12 cellular contexts compared by ENCODE assay signal in the genomic region with DNA sequence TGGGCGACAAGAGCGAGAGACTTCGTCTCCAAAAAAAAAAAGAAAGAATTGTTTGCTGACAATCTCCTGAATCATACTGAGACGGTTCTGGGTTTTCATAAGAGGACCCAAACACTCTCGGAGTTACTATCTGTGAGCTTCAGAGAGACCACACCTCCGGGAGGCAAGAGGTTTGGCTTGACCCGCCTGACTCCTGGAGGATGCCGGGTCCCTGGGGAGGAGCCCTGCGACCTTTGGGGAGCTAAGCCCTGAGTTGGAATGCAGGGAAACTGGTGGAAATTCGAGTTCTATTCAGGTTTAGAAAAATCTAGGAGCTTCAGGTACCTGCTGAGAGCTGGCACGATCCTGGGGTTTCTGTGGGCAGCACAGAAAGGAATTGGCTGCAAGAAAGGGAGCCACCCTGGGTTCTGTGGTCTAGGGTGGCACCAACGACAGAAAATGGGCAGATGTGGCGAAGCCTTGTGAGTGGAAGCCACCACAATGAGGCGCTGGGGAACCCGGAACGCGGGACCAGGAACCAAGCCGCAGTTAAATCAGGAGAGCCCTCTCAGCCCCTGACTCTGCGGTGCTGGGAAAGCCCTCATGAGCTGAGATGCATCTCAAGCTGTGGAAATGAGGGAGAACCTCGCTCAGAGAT. TPM values are rescaled to one million over a fixed set of nuclear protein-coding genes. Genes with fewer than 3 reads are reported as not detected.
DNase-seq lines count a peak whose midpoint lies in the region; ATAC-seq, FAIRE-seq and TF ChIP-seq lines count a peak whose summit lies in the region.
"Had no signal": no experiment of that assay in that cellular context is flagged by ENCODE, and none has a peak within 500 bp of the region (broad histone marks: within the 10 kb centered on the region; RNA-seq: fewer than 3 reads in every experiment).

No MANE protein-coding gene starts in this region.

- TF ChIP-seq CTCF in HepG2 (CRISPR knock-in tag; IDR thresholded peaks at IDR 0.05): peak; percentile 19; the same call in 1 of the 2 replicates
- TF ChIP-seq CTCF in right lobe of liver (IDR thresholded peaks at IDR 0.05): no peak
- no peak for TF ChIP-seq CTCF in PC-3 (conservative IDR thresholded peaks at IDR 0.05; ENCODE audit: low read depth, low read length)
- peak in 2 of 3 experiments; percentile 20 to 28; a peak in 1 of 4 replicates for TF ChIP-seq CTCF in H1 (IDR thresholded peaks at IDR 0.05; ENCODE audit: control extremely low read depth in 1 of 3, insufficient read depth in 1 of 3, low read depth in 1 of 3, low read length in 3 of 3)

- TF ChIP-seq EP300 in HepG2 (IDR thresholded peaks at IDR 0.05; ENCODE audit: low read depth in 2 of 2, low read length in 2 of 2) (no peak), HepG2 (CRISPR knock-in tag; IDR thresholded peaks at IDR 0.05; ENCODE audit: borderline replicate concordance) (no peak), H1 (IDR thresholded peaks at IDR 0.05; ENCODE audit: borderline replicate concordance in 1 of 2, low read depth in 2 of 2, low read length in 2 of 2) (no peak)

- H3K18ac ChIP-seq in H1 (ENCODE audit: extremely low read depth, low read length): no peak overlapping the region

- TF ChIP-seq POLR2A in HepG2 (IDR thresholded peaks at IDR 0.05; ENCODE audit: insufficient read depth in 1 of 2, low read depth in 2 of 2, low read length in 2 of 2) (no peak), right lobe of liver (IDR thresholded peaks at IDR 0.05) (no peak), H1 (IDR thresholded peaks at IDR 0.05; ENCODE audit: control extremely low read depth in 1 of 2, low read depth in 2 of 2, low read length in 2 of 2) (no peak)

- H4K91ac ChIP-seq in H1 (replicated peaks; ENCODE audit: insufficient read length, low read length): no peak overlapping the region

- CTCF ChIA-PET in HepG2 (lab: Yijun Ruan, JAX; ENCODE audit: low intra/inter-chr PET ratio, low total read pairs) (interaction anchor here (1.6 kb wide), 1 partner anchor 21 kb away, joined by 22 read pairs; a partner anchor contains a TSS), PC-3 (lab: Charles Lee) (interaction anchor here (0.7 kb wide), 1 partner anchor 8 kb away, joined by 3 read pairs; no protein-coding TSS in a partner anchor), H1 (lab: Charles Lee; ENCODE audit: partially characterized antibody) (interaction anchor here (0.6 to 10.9 kb wide), 21 partner anchors 9 to 292 kb away, joined by 3 to 159 read pairs (median 4); a partner anchor contains a TSS)

- TF ChIP-seq RAD21 in HepG2 (CRISPR knock-in tag; IDR thresholded peaks at IDR 0.05) (no peak), H1 (IDR thresholded peaks at IDR 0.05 in 1 of 2, conservative IDR thresholded peaks at IDR 0.05 in 1 of 2; ENCODE audit: low read depth in 2 of 2, low read length in 2 of 2) (peak; percentile 19 to 40)

- H3K4ac ChIP-seq in H1 (replicated peaks; ENCODE audit: insufficient read length, low read depth, low read length): no peak overlapping the region

- intact Hi-C loops in HepG2 (cut with micrococcal nuclease; ENCODE audit: unreplicated experiment) (loop anchor here (2.0 to 5.0 kb wide), 2 partner anchors 383 to 629 kb away; no protein-coding TSS in a partner anchor), right lobe of liver (cut with DNase I) (no loop called here), PC-3 (cut with micrococcal nuclease) (no loop called here), aorta (cut with DNase I) (loop anchor here (2.0 to 10.0 kb wide), 2 partner anchors 21 to 181 kb away; a partner anchor contains a TSS)

- ATAC-seq in HepG2 (no peak), right lobe of liver (no peak), PC-3 (no peak), HG03442 (IDR thresholded peaks at IDR 0.05; ENCODE audit: unreplicated experiment) (no peak), aorta (ENCODE audit: low FRiP score) (no peak), HG02571 (IDR thresholded peaks at IDR 0.05; ENCODE audit: unreplicated experiment) (no peak)

- H2BK20ac ChIP-seq in H1 (ENCODE audit: low read length): no peak overlapping the region

- no peak overlapping the region for H2BK120ac ChIP-seq in H1 (replicated peaks; ENCODE audit: low read depth, low read length)

- no peak overlapping the region for H3K9ac ChIP-seq in HepG2 (ENCODE audit: insufficient read depth, low read depth, low read length)
- no peak overlapping the region for H3K9ac ChIP-seq in PC-3 (ENCODE audit: low read length)
- no peak overlapping the region for H3K9ac ChIP-seq in H1 (replicated peaks in 1 of 4; ENCODE audit: extremely low read depth in 1 of 4, low read depth in 3 of 4, low read length in 3 of 4)

- H3K56ac ChIP-seq in H1 (replicated peaks; ENCODE audit: insufficient read length, low read depth, low read length): no peak overlapping the region

- in situ Hi-C loops in HepG2 (cut with HindIII; ENCODE audit: extremely low pct_ligation_motif_present, low pct_unique_long_range_greater_than_20kb): loop anchor here (25.0 kb wide), 1 partner anchor 637 kb away; no protein-coding TSS in a partner anchor

- H3K9me2 ChIP-seq in PC-3 (replicated peaks; ENCODE audit: low read length): no peaks in the 10 kb centered on the region

- DNase-seq in HepG2 (ENCODE audit: low spot score): no peak
- DNase-seq in right lobe of liver: no peak
- no peak for DNase-seq in PC-3
- peak in 1 of 2 experiments; percentile 60 for DNase-seq in H1 (ENCODE audit: low read depth in 1 of 2, low spot score in 2 of 2)
- no peak for DNase-seq in aorta
- DNase-seq in NCI-H446 treated with DMSO at 0.1 percent for 48 hours (lab: John Stamatoyannopoulos, UW): no peak
- DNase-seq: kidney glomerular epithelial cell had no signal

- H3K36me3 ChIP-seq in HepG2 (replicated peaks in 1 of 2; ENCODE audit: control insufficient read depth in 1 of 2, insufficient read depth in 2 of 2, low read length in 2 of 2) (no peaks in the 10 kb centered on the region), right lobe of liver (no peaks in the 10 kb centered on the region), PC-3 (ENCODE audit: low read depth, low read length) (no peaks in the 10 kb centered on the region), H1 (ENCODE audit: control insufficient read depth in 2 of 4, insufficient read depth in 4 of 4, low read length in 3 of 4) (no peaks in the 10 kb centered on the region), aorta (ENCODE audit: control insufficient read depth in 1 of 2, insufficient read depth in 2 of 2, low read length in 1 of 2) (no peaks in the 10 kb centered on the region)
- H3K36me3 ChIP-seq: BE2C had no signal

- no peak overlapping the region for H3K4me3 ChIP-seq in HepG2 (replicated peaks in 1 of 3; ENCODE audit: insufficient read depth in 1 of 3, low read depth in 2 of 3, low read length in 3 of 3)
- no peak overlapping the region for H3K4me3 ChIP-seq in right lobe of liver
- H3K4me3 ChIP-seq in PC-3 (ENCODE audit: low read length): no peak overlapping the region
- no peak overlapping the region for H3K4me3 ChIP-seq in H1 (ENCODE audit: extremely low read depth in 1 of 4, insufficient read depth in 2 of 4, low read depth in 3 of 4, low read length in 4 of 4)
- no peak overlapping the region for H3K4me3 ChIP-seq in aorta (ENCODE audit: low read length in 2 of 2)

- no TSS peak for BruUV-seq in HepG2 (replicated peaks; lab: Mats Ljungman, UMichigan)
- BruUV-seq in PC-3 (replicated peaks; lab: Mats Ljungman, UMichigan): no TSS peak

- WGBS in HepG2 (ENCODE audit: low lambda C conversion rate): 54% methylated on average over 20 of the region's 20 CpGs
- WGBS in right lobe of liver (ENCODE audit: insufficient coverage, low coverage, low lambda C conversion rate, missing lambda C conversion rate): 42% methylated on average over 17 of the region's 20 CpGs
- WGBS in H1 (ENCODE audit: extremely low coverage in 1 of 2, insufficient coverage in 1 of 2, insufficient read length in 1 of 2, insufficient replicate concordance in 2 of 2, low coverage in 1 of 2, low lambda C conversion rate in 2 of 2, missing lambda C conversion rate in 1 of 2), 2 experiments: 81% methylated on average over 17 of the region's 20 CpGs; no CpG with 5 or more reads in 1 of the 2 experiments
- WGBS in aorta, 2 donors: 40 to 47% methylated on average over 20 of the region's 20 CpGs

- H2AK5ac ChIP-seq in H1 (ENCODE audit: low read depth, low read length): no peak overlapping the region

- FAIRE-seq in HepG2 (lab: Jason Lieb, UNC) (no peak), H1 (lab: Jason Lieb, UNC) (no peak)

- H2AFZ ChIP-seq in HepG2 (ENCODE audit: low read length) (no peak overlapping the region), PC-3 (ENCODE audit: low read length) (peak overlapping the region; percentile 66; the same call in 1 of the 2 replicates), H1 (ENCODE audit: low read length) (peak overlapping the region; percentile 72; the same call in 1 of the 2 replicates)

- POLR2A ChIA-PET in HepG2 (lab: Yijun Ruan, JAX): no interaction called here
- POLR2A ChIA-PET in PC-3 (lab: Charles Lee; ENCODE audit: unreplicated experiment): no interaction called here
- POLR2A ChIA-PET in H1 (lab: Charles Lee; ENCODE audit: partially characterized antibody): interaction anchor here (0.6 to 4.5 kb wide), 5 partner anchors 12 to 309 kb away, joined by 3 to 34 read pairs (median 3); a partner anchor contains a TSS

- no peaks in the 10 kb centered on the region for H4K20me1 ChIP-seq in HepG2 (ENCODE audit: insufficient read depth, low read length)
- no peaks in the 10 kb centered on the region for H4K20me1 ChIP-seq in PC-3 (ENCODE audit: low read length)
- H4K20me1 ChIP-seq in H1 (replicated peaks in 1 of 2; ENCODE audit: control insufficient read depth in 1 of 2, insufficient read depth in 2 of 2, low read length in 2 of 2): peaks cover 0 to 3% of the 10 kb centered on the region in 2 experiments

- H2BK12ac ChIP-seq in H1 (ENCODE audit: low read depth, low read length): no peak overlapping the region

- no peak overlapping the region for H2BK15ac ChIP-seq in H1 (ENCODE audit: low read length)

- H3K23ac ChIP-seq in H1 (ENCODE audit: insufficient read length): no peak overlapping the region

- H3K79me2 ChIP-seq in HepG2 (ENCODE audit: insufficient read depth, low read length) (no peaks in the 10 kb centered on the region), PC-3 (ENCODE audit: low read length) (no peaks in the 10 kb centered on the region), H1 (ENCODE audit: control insufficient read depth in 1 of 2, insufficient read depth in 2 of 2, low read length in 2 of 2) (no peaks in the 10 kb centered on the region)

- H3K4me1 ChIP-seq in HepG2 (ENCODE audit: insufficient read depth, low read length): peaks cover 21% of the 10 kb centered on the region
- no peaks in the 10 kb centered on the region for H3K4me1 ChIP-seq in right lobe of liver
- no peaks in the 10 kb centered on the region; the same call in 1 of the 2 replicates for H3K4me1 ChIP-seq in PC-3 (ENCODE audit: insufficient read depth, low read length)
- peaks cover 0 to 3% (median 0%) of the 10 kb centered on the region in 4 experiments; a peak in 3 of 7 replicates for H3K4me1 ChIP-seq in H1 (replicated peaks in 1 of 4; ENCODE audit: control insufficient read depth in 3 of 4, insufficient read depth in 4 of 4, low read length in 3 of 4)
- H3K4me1 ChIP-seq in aorta (ENCODE audit: control insufficient read depth in 1 of 2, insufficient read depth in 2 of 2, low read length in 2 of 2): no peaks in the 10 kb centered on the region
- H3K4me1 ChIP-seq: BE2C had no signal

- H3K27ac ChIP-seq in HepG2 (ENCODE audit: extremely low read length, insufficient read depth, low read length): no peak overlapping the region
- H3K27ac ChIP-seq in right lobe of liver: no peak overlapping the region
- no peak overlapping the region for H3K27ac ChIP-seq in PC-3 (ENCODE audit: low read length)
- no peak overlapping the region for H3K27ac ChIP-seq in H1 (ENCODE audit: low read depth, low read length)
- no peak overlapping the region for H3K27ac ChIP-seq in aorta (ENCODE audit: low read depth in 1 of 2, low read length in 2 of 2)

- H3F3A ChIP-seq in PC-3 (ENCODE audit: low read length, unreplicated experiment): no peaks in the 10 kb centered on the region

- H3K27me3 ChIP-seq in HepG2 (ENCODE audit: control insufficient read depth in 1 of 2, insufficient read depth in 2 of 2, low read length in 2 of 2): no peaks in the 10 kb centered on the region
- H3K27me3 ChIP-seq in right lobe of liver: no peaks in the 10 kb centered on the region
- H3K27me3 ChIP-seq in PC-3 (ENCODE audit: low read length): no peaks in the 10 kb centered on the region
- peaks cover 0 to 2% (median 0%) of the 10 kb centered on the region in 4 experiments; a peak in 2 of 7 replicates for H3K27me3 ChIP-seq in H1 (replicated peaks in 1 of 4; ENCODE audit: control insufficient read depth in 3 of 4, extremely low read depth in 1 of 4, insufficient read depth in 3 of 4, low read length in 3 of 4)
- no peaks in the 10 kb centered on the region for H3K27me3 ChIP-seq in aorta (ENCODE audit: control insufficient read depth in 1 of 2, insufficient read depth in 2 of 2, low read length in 1 of 2)
- H3K27me3 ChIP-seq: BE2C had no signal

- H3K14ac ChIP-seq in H1 (ENCODE audit: insufficient read length): no peak overlapping the region

- H3K4me2 ChIP-seq in HepG2 (ENCODE audit: low read depth, low read length) (peak overlapping the region; percentile 2; the same call in 1 of the 2 replicates), PC-3 (ENCODE audit: low read length) (0 out of 2 replicates have a peak overlapping the region, but pooled peaks have one; percentile 10), H1 (ENCODE audit: insufficient read depth in 1 of 2, low read depth in 2 of 2, low read length in 2 of 2) (no peak overlapping the region; a peak in 1 of 4 replicates)

- H3K23me2 ChIP-seq in H1 (ENCODE audit: low read depth, low read length): peaks cover 5% of the 10 kb centered on the region; the same call in 1 of the 2 replicates

- H2BK5ac ChIP-seq in H1 (ENCODE audit: low read depth, low read length): no peak overlapping the region

- no peak overlapping the region for H4K8ac ChIP-seq in H1 (ENCODE audit: extremely low read depth, insufficient read depth, low read length)

- no peak overlapping the region for H4K5ac ChIP-seq in H1 (ENCODE audit: insufficient read length, low read depth, low read length)

- H3K79me1 ChIP-seq in H1 (ENCODE audit: low read depth, low read length): no peaks in the 10 kb centered on the region

- H3K9me3 ChIP-seq in HepG2 (ENCODE audit: low read length) (no peaks in the 10 kb centered on the region), right lobe of liver (no peaks in the 10 kb centered on the region), PC-3 (ENCODE audit: low read length) (no peaks in the 10 kb centered on the region), H1 (ENCODE audit: insufficient read depth in 2 of 2, low read depth in 1 of 2, low read length in 1 of 2) (no peaks in the 10 kb centered on the region), aorta (ENCODE audit: control insufficient read depth, low read length) (no peaks in the 10 kb centered on the region)
- H3K9me3 ChIP-seq: BE2C had no signal

RNA-seq across cellular contexts. Expression of a gene that starts 21.9 kb away (rescaled TPM):
- total RNA-seq in HepG2 (2016; rRNA removed; fragmentation: Illumina TruSeq; extraction: Trizol) (16.2 and 20.6 TPM in 2 replicates), right lobe of liver (10 to 100 TPM; 11.5 to 16.8 (median 14.0) TPM), PC-3 (2014; rRNA removed) (15.8 and 20.0 TPM in 2 replicates), aorta (10 to 100 TPM; 34.3 to 48.7 TPM)
- 4.8 and 5.2 TPM in 2 replicates for total RNA-seq in HepG2 (2016; cell fraction: cytosol; rRNA removed; fragmentation: Illumina TruSeq; extraction: Trizol; ENCODE audit: low read depth)
- 16.4 and 19.7 TPM in 2 replicates for total RNA-seq in HepG2 (2016; cell fraction: insoluble cytoplasmic fraction; rRNA removed; fragmentation: Illumina TruSeq; extraction: Trizol)
- total RNA-seq in HepG2 (2016; cell fraction: membrane; rRNA removed; fragmentation: Illumina TruSeq; extraction: Trizol): 14.5 and 15.8 TPM in 2 replicates
- 23.8 and 26.1 TPM in 2 replicates for total RNA-seq in HepG2 (2016; cell fraction: nucleus; rRNA removed; fragmentation: Illumina TruSeq; extraction: Trizol)
- polyA plus RNA-seq in HepG2 (2011; rRNA removed) (36.3 and 42.1 TPM in 2 replicates), H1 (2011; rRNA removed) (14.9 and 17.1 TPM in 2 replicates), aorta (10 to 100 TPM; 14.3 to 49.5 TPM)
- 16.2 and 22.4 TPM in 2 replicates for polyA plus RNA-seq in HepG2 (2011; cell fraction: cytosol; rRNA removed)
- polyA plus RNA-seq in HepG2 (2011; cell fraction: nucleus; rRNA removed): 23.9 and 33.1 TPM in 2 replicates
- 23.9 and 25.0 TPM in 2 replicates for polyA plus RNA-seq in HepG2 (2012)
- polyA plus RNA-seq in HepG2 (2016; cell fraction: cytosol; fragmentation: Illumina TruSeq; extraction: Trizol; ENCODE audit: low read depth): 4.0 and 4.5 TPM in 2 replicates
- polyA plus RNA-seq in HepG2 (2016; cell fraction: insoluble cytoplasmic fraction; fragmentation: Illumina TruSeq; extraction: Trizol; ENCODE audit: low read depth): 21.6 and 22.3 TPM in 2 replicates
- polyA plus RNA-seq in HepG2 (2016; cell fraction: membrane; fragmentation: Illumina TruSeq; extraction: Trizol; ENCODE audit: low read depth): 9.4 and 11.1 TPM in 2 replicates
- 46.3 and 50.1 TPM in 2 replicates for polyA plus RNA-seq in HepG2 (2016; cell fraction: nucleus; fragmentation: Illumina TruSeq; extraction: Trizol; ENCODE audit: insufficient read depth, low read depth)
- polyA minus RNA-seq in HepG2 (2011; rRNA and poly(A)+ RNA removed; ENCODE audit: low replicate concordance): 19.0 and 26.5 TPM in 2 replicates
- 11.0 and 14.0 TPM in 2 replicates for polyA minus RNA-seq in HepG2 (2011; cell fraction: cytosol; rRNA and poly(A)+ RNA removed)
- 64.0 and 72.0 TPM in 2 replicates for polyA minus RNA-seq in HepG2 (2011; cell fraction: nucleus; rRNA and poly(A)+ RNA removed)
- 31.6 and 34.7 TPM in 2 replicates for total RNA-seq in H1 (2021; fragmentation: NEBNext Ultra II Directional; extraction: Animal tissue kit (Norgen Biotek cat#: 25700))
- polyA plus RNA-seq in H1 (2011; cell fraction: cytosol; rRNA removed): 27.9 TPM
- polyA plus RNA-seq in H1 (2011; cell fraction: nucleus; rRNA removed): 16.4 TPM
- 16.6 to 30.4 TPM (median 20.4 TPM) in 4 replicates for polyA plus RNA-seq in H1 (2012, experiment 1 of 2)
- polyA plus RNA-seq in H1 (2012, experiment 2 of 2): 6.6 TPM
- polyA plus RNA-seq in H1 (2013, experiment 1 of 2): 31.1 TPM
- polyA plus RNA-seq in H1 (2013, experiment 2 of 2): 27.8 TPM
- polyA minus RNA-seq in H1 (2011; rRNA and poly(A)+ RNA removed): 22.8 and 27.1 TPM in 2 replicates
- polyA minus RNA-seq in H1 (2011; cell fraction: cytosol; rRNA and poly(A)+ RNA removed): 23.3 TPM
- polyA minus RNA-seq in H1 (2011; cell fraction: nucleus; rRNA and poly(A)+ RNA removed): 59.2 TPM

RNA-seq across cellular contexts. Expression of a gene that starts 52.3 kb away (rescaled TPM):
- not detected in 2 replicates for total RNA-seq in HepG2 (2016; rRNA removed; fragmentation: Illumina TruSeq; extraction: Trizol)
- total RNA-seq in HepG2 (2016; cell fraction: cytosol; rRNA removed; fragmentation: Illumina TruSeq; extraction: Trizol; ENCODE audit: low read depth): not detected in 2 replicates
- not detected in 2 replicates for total RNA-seq in HepG2 (2016; cell fraction: insoluble cytoplasmic fraction; rRNA removed; fragmentation: Illumina TruSeq; extraction: Trizol)
- total RNA-seq in HepG2 (2016; cell fraction: membrane; rRNA removed; fragmentation: Illumina TruSeq; extraction: Trizol): not detected in 2 replicates
- total RNA-seq in HepG2 (2016; cell fraction: nucleus; rRNA removed; fragmentation: Illumina TruSeq; extraction: Trizol): not detected in 2 replicates
- polyA plus RNA-seq in HepG2 (2011; rRNA removed): not detected in 2 replicates
- not detected in 2 replicates for polyA plus RNA-seq in HepG2 (2011; cell fraction: cytosol; rRNA removed)
- polyA plus RNA-seq in HepG2 (2011; cell fraction: nucleus; rRNA removed): 0.05 TPM in 1 of 2 replicates, not detected in the other
- polyA plus RNA-seq in HepG2 (2012): 0.27 and 0.28 TPM in 2 replicates
- polyA plus RNA-seq in HepG2 (2016; cell fraction: cytosol; fragmentation: Illumina TruSeq; extraction: Trizol; ENCODE audit: low read depth): not detected in 2 replicates
- polyA plus RNA-seq in HepG2 (2016; cell fraction: insoluble cytoplasmic fraction; fragmentation: Illumina TruSeq; extraction: Trizol; ENCODE audit: low read depth): not detected in 2 replicates
- not detected in 2 replicates for polyA plus RNA-seq in HepG2 (2016; cell fraction: membrane; fragmentation: Illumina TruSeq; extraction: Trizol; ENCODE audit: low read depth)
- not detected in 2 replicates for polyA plus RNA-seq in HepG2 (2016; cell fraction: nucleus; fragmentation: Illumina TruSeq; extraction: Trizol; ENCODE audit: insufficient read depth, low read depth)
- polyA minus RNA-seq in HepG2 (2011; rRNA and poly(A)+ RNA removed; ENCODE audit: low replicate concordance): not detected in 2 replicates
- not detected in 2 replicates for polyA minus RNA-seq in HepG2 (2011; cell fraction: cytosol; rRNA and poly(A)+ RNA removed)
- polyA minus RNA-seq in HepG2 (2011; cell fraction: nucleus; rRNA and poly(A)+ RNA removed): not detected in 2 replicates
- total RNA-seq in right lobe of liver: not detected
- not detected in 2 replicates for total RNA-seq in PC-3 (2014; rRNA removed)
- not detected in 2 replicates for total RNA-seq in H1 (2021; fragmentation: NEBNext Ultra II Directional; extraction: Animal tissue kit (Norgen Biotek cat#: 25700))
- 0.06 and 0.08 TPM in 2 replicates for polyA plus RNA-seq in H1 (2011; rRNA removed)
- polyA plus RNA-seq in H1 (2011; cell fraction: cytosol; rRNA removed): 0.10 TPM
- polyA plus RNA-seq in H1 (2011; cell fraction: nucleus; rRNA removed): 0.03 TPM
- polyA plus RNA-seq in H1 (2012, experiment 1 of 2): 0.19 to 0.24 TPM (median 0.21 TPM) in 4 replicates
- polyA plus RNA-seq in H1 (2012, experiment 2 of 2): not detected
- 0.14 TPM for polyA plus RNA-seq in H1 (2013, experiment 1 of 2)
- polyA plus RNA-seq in H1 (2013, experiment 2 of 2): 0.13 TPM
- polyA minus RNA-seq in H1 (2011; rRNA and poly(A)+ RNA removed): not detected in 2 replicates
- not detected for polyA minus RNA-seq in H1 (2011; cell fraction: cytosol; rRNA and poly(A)+ RNA removed)
- polyA minus RNA-seq in H1 (2011; cell fraction: nucleus; rRNA and poly(A)+ RNA removed): not detected
- not detected for total RNA-seq in aorta
- not detected for polyA plus RNA-seq in aorta
- total RNA-seq: activated B cell treated with CpG ODN at 0.5 μM for 24 hours, epithelial cell of proximal tubule had no signal

Comparison
In these comparisons a context has a peak if more than half of its experiments do, and no peak if none do; other contexts are left out.
1. CTCF ChIP-seq: peak in HepG2 (single experiment) and H1 (2 of 3); none in right lobe of liver (0 of 4) and PC-3 (single experiment).
2. intact Hi-C loops: an anchor here in HepG2 (2.0 to 5.0 kb wide) and aorta (2.0 to 10.0 kb wide); none called in right lobe of liver and PC-3.
3. H3K4me2 ChIP-seq: peak in HepG2 (single experiment) and PC-3 (single experiment); none in H1 (0 of 2).